8 cellular contexts compared by ENCODE assay signal in the genomic region with DNA sequence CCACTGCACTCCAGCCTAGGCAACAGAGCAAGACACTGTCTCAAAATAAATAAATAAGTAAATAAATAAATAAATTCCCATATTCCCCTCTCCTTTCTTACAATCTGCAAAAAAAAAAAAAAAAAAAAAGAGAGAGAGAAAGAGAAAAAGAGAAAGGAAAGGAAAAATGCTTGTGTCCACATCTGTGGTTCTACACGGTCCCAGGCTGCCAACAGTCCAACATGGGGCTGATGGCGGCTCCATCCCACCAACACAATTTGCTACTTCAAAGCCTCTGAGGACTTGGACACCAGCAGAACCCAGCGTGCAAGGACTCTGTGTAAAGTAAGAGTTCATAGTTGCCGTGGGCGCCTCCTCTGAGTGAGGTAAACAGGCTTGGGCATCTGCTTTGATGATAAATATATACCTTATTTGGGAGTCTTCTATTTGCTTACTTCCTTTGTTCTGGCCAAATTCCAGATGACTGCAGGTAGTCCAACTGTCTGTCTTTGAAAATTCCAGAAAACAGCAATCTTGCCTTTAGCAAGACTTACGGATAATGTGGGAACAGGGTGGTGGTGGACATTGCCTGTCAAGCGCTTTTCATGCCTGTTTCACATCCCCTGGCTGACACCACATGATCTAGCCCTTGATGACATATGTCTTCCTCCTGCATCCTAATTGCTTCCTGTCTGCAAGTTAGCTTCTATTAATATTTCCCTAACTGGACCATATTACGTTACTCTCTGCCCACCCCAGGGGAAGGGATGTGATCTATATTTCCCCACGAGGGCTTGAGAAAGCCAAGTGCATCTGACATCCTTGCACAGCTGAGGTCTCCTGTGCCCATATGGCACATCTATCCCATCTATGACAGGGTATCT. TPM values are rescaled to one million over a fixed set of nuclear protein-coding genes. Genes with fewer than 3 reads are reported as not detected.
DNase-seq lines count a peak whose midpoint lies in the region; ATAC-seq and TF ChIP-seq lines count a peak whose summit lies in the region.

No MANE protein-coding gene starts in this region.

- peaks cover 44% of the 10 kb centered on the region for H3K4me1 Mint-ChIP-seq in activated naive CD8-positive, alpha-beta T cell treated with anti-CD3 and anti-CD28 coated beads, Interleukin-2, amount 10 ng/mL, durations not matched to agents 7 days and 5 days

- peak overlapping the region; percentile 10 for H3K4me3 Mint-ChIP-seq in activated naive CD8-positive, alpha-beta T cell treated with anti-CD3 and anti-CD28 coated beads, Interleukin-2, amount 10 ng/mL, durations not matched to agents 7 days and 5 days

- TF ChIP-seq POLR2A in GM18505 (IDR thresholded peaks at IDR 0.05; ENCODE audit: borderline replicate concordance, extremely low read depth, insufficient read depth, insufficient read length), result no peak

- TF ChIP-seq CTCF in 22Rv1 (IDR thresholded peaks at IDR 0.05), result no peak

- peaks cover 41% of the 10 kb centered on the region for H3K36me3 Mint-ChIP-seq in activated naive CD8-positive, alpha-beta T cell treated with anti-CD3 and anti-CD28 coated beads, Interleukin-2, amount 10 ng/mL, durations not matched to agents 7 days and 5 days

- POLR2A ChIA-PET in activated naive CD8-positive, alpha-beta T cell treated with anti-CD3 and anti-CD28 coated beads, Interleukin-2, amount 10 ng/mL, durations not matched to agents 7 days and 5 days (lab: Charles Lee), result interaction anchor here (0.7 to 1.6 kb wide), 3 partner anchors 10 to 282 kb away, joined by 4 to 6 read pairs (median 6); a partner anchor contains a TSS

- DNase-seq in activated naive CD8-positive, alpha-beta T cell treated with anti-CD3 and anti-CD28 coated beads, Interleukin-2, amount 10 ng/mL, durations not matched to agents 7 days and 5 days, result no peak
- no peak for DNase-seq in stimulated activated naive CD4-positive, alpha-beta T cell (lab: John Stamatoyannopoulos, UW)
- DNase-seq in SKM-1 (lab: John Stamatoyannopoulos, UW; ENCODE audit: unreplicated experiment) (no peak), GDM1 (lab: John Stamatoyannopoulos, UW) (no peak)

- H3K27ac Mint-ChIP-seq in activated naive CD8-positive, alpha-beta T cell treated with anti-CD3 and anti-CD28 coated beads, Interleukin-2, amount 10 ng/mL, durations not matched to agents 7 days and 5 days, result no peak overlapping the region

- H3K9me3 Mint-ChIP-seq in activated naive CD8-positive, alpha-beta T cell treated with anti-CD3 and anti-CD28 coated beads, Interleukin-2, amount 10 ng/mL, durations not matched to agents 7 days and 5 days, result no peaks in the 10 kb centered on the region

- H3K27me3 Mint-ChIP-seq in activated naive CD8-positive, alpha-beta T cell treated with anti-CD3 and anti-CD28 coated beads, Interleukin-2, amount 10 ng/mL, durations not matched to agents 7 days and 5 days, result peaks cover 3% of the 10 kb centered on the region

- peak overlapping the region; percentile 37; the same call in 1 of the 2 replicates for H3K27ac ChIP-seq in 22Rv1

- ATAC-seq in GM18861 (IDR thresholded peaks at IDR 0.05; ENCODE audit: unreplicated experiment) (peak; percentile 83), HG03175 (IDR thresholded peaks at IDR 0.05; ENCODE audit: unreplicated experiment) (peak; percentile 73), GM18505 (IDR thresholded peaks at IDR 0.05; ENCODE audit: unreplicated experiment) (no peak)
- ATAC-seq in activated naive CD8-positive, alpha-beta T cell treated with anti-CD3 and anti-CD28 coated beads, Interleukin-2, amount 10 ng/mL, durations not matched to agents 7 days and 5 days (ENCODE audit: low read depth), result no peak

RNA-seq across cellular contexts. Expression of a gene that starts 10.1 kb away (rescaled TPM):
- 100 to 1,000 TPM; 109 TPM for total RNA-seq in activated naive CD8-positive, alpha-beta T cell treated with anti-CD3 and anti-CD28 coated beads, Interleukin-2, amount 10 ng/mL, durations not matched to agents 7 days and 5 days

Comparison
In these comparisons a context has a peak if more than half of its experiments do, and no peak if none do; other contexts are left out.
1. ATAC-seq: peak in GM18861 (single experiment) and HG03175 (single experiment); none in activated naive CD8-positive, alpha-beta T cell treated with anti-CD3 and anti-CD28 coated beads, Interleukin-2, amount 10 ng/mL, durations not matched to agents 7 days and 5 days (single experiment) and GM18505 (single experiment).